In genomic region chr11:65636810-65637557, GRCh38 we compare ENCODE assay signal across 8 cellular contexts. TPM values are rescaled to one million over a fixed set of nuclear protein-coding genes. Genes with fewer than 3 reads are reported as not detected.
DNase-seq lines count a peak whose midpoint lies in the region; ATAC-seq and TF ChIP-seq lines count a peak whose summit lies in the region.

No MANE protein-coding gene starts in this region.

- no peaks in the 10 kb centered on the region for H3K9me3 Mint-ChIP-seq in activated naive CD4-positive, alpha-beta T cell treated with anti-CD3 and anti-CD28 coated beads, Interleukin-2, amount 50 U/mL, for 24 hours
- H3K9me3 Mint-ChIP-seq in activated T-helper 2 cell treated with anti-CD3 and anti-CD28 coated beads, Interferon-gamma antibody, Interleukin-2, Interleukin-4, amounts not matched to agents 10 μg/mL and 5 μg/mL and 100 μg/mL, durations not matched to agents 14 hours and 24 hours and 36 hours = no peaks in the 10 kb centered on the region
- H3K9me3 Mint-ChIP-seq in memory B cell = no peaks in the 10 kb centered on the region

- no peak for ATAC-seq in memory B cell (ENCODE audit: low read depth)
- ATAC-seq in HG03095 (IDR thresholded peaks at IDR 0.05; ENCODE audit: unreplicated experiment) = no peak

- no peak for TF ChIP-seq CTCF in tibial artery (IDR thresholded peaks at IDR 0.05)

- no peak for DNase-seq in activated naive CD4-positive, alpha-beta T cell treated with Interleukin-2 at 50 U/mL for 16 hours
- no peak for DNase-seq in activated T-helper 2 cell treated with anti-CD3 and anti-CD28 coated beads, Interferon-gamma antibody, Interleukin-2, Interleukin-4, amounts not matched to agents 10 μg/mL and 5 μg/mL and 100 μg/mL, durations not matched to agents 14 hours and 24 hours and 36 hours (ENCODE audit: low spot score)
- DNase-seq in memory B cell (ENCODE audit: low spot score in 2 of 2) = no peak
- no peak for DNase-seq in tibial artery
- no peak for DNase-seq in NCI-H2107 treated with DMSO at 0.1 percent for 48 hours (lab: John Stamatoyannopoulos, UW; ENCODE audit: unreplicated experiment)
- no peak for DNase-seq in SKM-1 (lab: John Stamatoyannopoulos, UW; ENCODE audit: unreplicated experiment)

- no peaks in the 10 kb centered on the region for H3K27me3 Mint-ChIP-seq in activated naive CD4-positive, alpha-beta T cell treated with anti-CD3 and anti-CD28 coated beads, Interleukin-2, amount 50 U/mL, for 24 hours
- no peaks in the 10 kb centered on the region for H3K27me3 Mint-ChIP-seq in activated T-helper 2 cell treated with anti-CD3 and anti-CD28 coated beads, Interferon-gamma antibody, Interleukin-2, Interleukin-4, amounts not matched to agents 10 μg/mL and 5 μg/mL and 100 μg/mL, durations not matched to agents 14 hours and 24 hours and 36 hours (ENCODE audit: low read depth)
- H3K27me3 Mint-ChIP-seq in memory B cell = no peaks in the 10 kb centered on the region

- peaks cover 2% of the 10 kb centered on the region for H3K36me3 Mint-ChIP-seq in activated naive CD4-positive, alpha-beta T cell treated with anti-CD3 and anti-CD28 coated beads, Interleukin-2, amount 50 U/mL, for 24 hours
- H3K36me3 Mint-ChIP-seq in activated T-helper 2 cell treated with anti-CD3 and anti-CD28 coated beads, Interferon-gamma antibody, Interleukin-2, Interleukin-4, amounts not matched to agents 10 μg/mL and 5 μg/mL and 100 μg/mL, durations not matched to agents 14 hours and 24 hours and 36 hours (ENCODE audit: low read depth) = peaks cover 42% of the 10 kb centered on the region
- peaks cover 10% of the 10 kb centered on the region for H3K36me3 Mint-ChIP-seq in memory B cell

- peak overlapping the region; percentile 11 to 81 for H3K27ac ChIP-seq in tibial artery

- peaks cover 0 to 31% (median 25%) of the 10 kb centered on the region in 4 donors for H3K4me1 ChIP-seq in tibial artery

- intact Hi-C loops in activated T-helper 2 cell treated with anti-CD3 and anti-CD28 coated beads, Interferon-gamma antibody, Interleukin-2, Interleukin-4, amounts not matched to agents 10 μg/mL and 5 μg/mL and 100 μg/mL, durations not matched to agents 14 hours and 24 hours and 36 hours (cut with micrococcal nuclease) = no loop called here
- intact Hi-C loops in tibial artery (cut with DNase I; ENCODE audit: low total_unique reads) = no loop called here

- H3K4me1 Mint-ChIP-seq in activated naive CD4-positive, alpha-beta T cell treated with anti-CD3 and anti-CD28 coated beads, Interleukin-2, amount 50 U/mL, for 24 hours = peaks cover 50% of the 10 kb centered on the region
- peaks cover 32% of the 10 kb centered on the region for H3K4me1 Mint-ChIP-seq in activated T-helper 2 cell treated with anti-CD3 and anti-CD28 coated beads, Interferon-gamma antibody, Interleukin-2, Interleukin-4, amounts not matched to agents 10 μg/mL and 5 μg/mL and 100 μg/mL, durations not matched to agents 14 hours and 24 hours and 36 hours (ENCODE audit: low read depth)
- peaks cover 29% of the 10 kb centered on the region for H3K4me1 Mint-ChIP-seq in memory B cell

- no peak overlapping the region for H3K4me3 ChIP-seq in tibial artery

- peak overlapping the region; percentile 76 for H3K27ac Mint-ChIP-seq in activated naive CD4-positive, alpha-beta T cell treated with anti-CD3 and anti-CD28 coated beads, Interleukin-2, amount 50 U/mL, for 24 hours
- peak overlapping the region; percentile 42 for H3K27ac Mint-ChIP-seq in activated T-helper 2 cell treated with anti-CD3 and anti-CD28 coated beads, Interferon-gamma antibody, Interleukin-2, Interleukin-4, amounts not matched to agents 10 μg/mL and 5 μg/mL and 100 μg/mL, durations not matched to agents 14 hours and 24 hours and 36 hours
- H3K27ac Mint-ChIP-seq in memory B cell = peak overlapping the region; percentile 97

- peaks cover 28 to 63% (median 43%) of the 10 kb centered on the region in 3 donors for H3K36me3 ChIP-seq in tibial artery

- peak overlapping the region; percentile 90 for H3K4me3 Mint-ChIP-seq in activated naive CD4-positive, alpha-beta T cell treated with anti-CD3 and anti-CD28 coated beads, Interleukin-2, amount 50 U/mL, for 24 hours
- H3K4me3 Mint-ChIP-seq in activated T-helper 2 cell treated with anti-CD3 and anti-CD28 coated beads, Interferon-gamma antibody, Interleukin-2, Interleukin-4, amounts not matched to agents 10 μg/mL and 5 μg/mL and 100 μg/mL, durations not matched to agents 14 hours and 24 hours and 36 hours (ENCODE audit: low read depth) = peak overlapping the region; percentile 95
- peak overlapping the region; percentile 95 for H3K4me3 Mint-ChIP-seq in memory B cell

- no peaks in the 10 kb centered on the region for H3K27me3 ChIP-seq in tibial artery

- H3K9me3 ChIP-seq in tibial artery = no peaks in the 10 kb centered on the region

RNA-seq across cellular contexts. Expression of gene SIPA1, which starts 0.9 kb away (rescaled TPM):
- 128 and 135 TPM in 2 replicates for total RNA-seq in activated T-helper 2 cell treated with anti-CD3 and anti-CD28 coated beads, Interferon-gamma antibody, Interleukin-2, Interleukin-4, amounts not matched to agents 10 μg/mL and 5 μg/mL and 100 μg/mL, durations not matched to agents 14 hours and 24 hours and 36 hours

RNA-seq across cellular contexts. Expression of gene PCNX3, which starts 21.4 kb away (rescaled TPM):
- total RNA-seq in activated T-helper 2 cell treated with anti-CD3 and anti-CD28 coated beads, Interferon-gamma antibody, Interleukin-2, Interleukin-4, amounts not matched to agents 10 μg/mL and 5 μg/mL and 100 μg/mL, durations not matched to agents 14 hours and 24 hours and 36 hours = 40.1 and 43.6 TPM in 2 replicates

RNA-seq across cellular contexts. Expression of gene MAP3K11, which starts 23.0 kb away (rescaled TPM):
- total RNA-seq in activated T-helper 2 cell treated with anti-CD3 and anti-CD28 coated beads, Interferon-gamma antibody, Interleukin-2, Interleukin-4, amounts not matched to agents 10 μg/mL and 5 μg/mL and 100 μg/mL, durations not matched to agents 14 hours and 24 hours and 36 hours = 84.6 and 88.6 TPM in 2 replicates

RNA-seq across cellular contexts. Expression of gene RELA, which starts 25.7 kb away (rescaled TPM):
- total RNA-seq in activated T-helper 2 cell treated with anti-CD3 and anti-CD28 coated beads, Interferon-gamma antibody, Interleukin-2, Interleukin-4, amounts not matched to agents 10 μg/mL and 5 μg/mL and 100 μg/mL, durations not matched to agents 14 hours and 24 hours and 36 hours = 86.9 and 89.3 TPM in 2 replicates

RNA-seq across cellular contexts. Expression of gene KCNK7, which starts 41.4 kb away (rescaled TPM):
- total RNA-seq in activated T-helper 2 cell treated with anti-CD3 and anti-CD28 coated beads, Interferon-gamma antibody, Interleukin-2, Interleukin-4, amounts not matched to agents 10 μg/mL and 5 μg/mL and 100 μg/mL, durations not matched to agents 14 hours and 24 hours and 36 hours = 0.78 and 2.0 TPM in 2 replicates

Comparison
In these comparisons a context has a peak if more than half of its experiments do, and no peak if none do; other contexts are left out.
1. H3K27ac Mint-ChIP-seq: peak in every context shown above with its lines; median percentile 97 in memory B cell; 76 in activated naive CD4-positive, alpha-beta T cell treated with anti-CD3 and anti-CD28 coated beads, Interleukin-2, amount 50 U/mL, for 24 hours; 42 in activated T-helper 2 cell treated with anti-CD3 and anti-CD28 coated beads, Interferon-gamma antibody, Interleukin-2, Interleukin-4, amounts not matched to agents 10 μg/mL and 5 μg/mL and 100 μg/mL, durations not matched to agents 14 hours and 24 hours and 36 hours.